In the genomic region with DNA sequence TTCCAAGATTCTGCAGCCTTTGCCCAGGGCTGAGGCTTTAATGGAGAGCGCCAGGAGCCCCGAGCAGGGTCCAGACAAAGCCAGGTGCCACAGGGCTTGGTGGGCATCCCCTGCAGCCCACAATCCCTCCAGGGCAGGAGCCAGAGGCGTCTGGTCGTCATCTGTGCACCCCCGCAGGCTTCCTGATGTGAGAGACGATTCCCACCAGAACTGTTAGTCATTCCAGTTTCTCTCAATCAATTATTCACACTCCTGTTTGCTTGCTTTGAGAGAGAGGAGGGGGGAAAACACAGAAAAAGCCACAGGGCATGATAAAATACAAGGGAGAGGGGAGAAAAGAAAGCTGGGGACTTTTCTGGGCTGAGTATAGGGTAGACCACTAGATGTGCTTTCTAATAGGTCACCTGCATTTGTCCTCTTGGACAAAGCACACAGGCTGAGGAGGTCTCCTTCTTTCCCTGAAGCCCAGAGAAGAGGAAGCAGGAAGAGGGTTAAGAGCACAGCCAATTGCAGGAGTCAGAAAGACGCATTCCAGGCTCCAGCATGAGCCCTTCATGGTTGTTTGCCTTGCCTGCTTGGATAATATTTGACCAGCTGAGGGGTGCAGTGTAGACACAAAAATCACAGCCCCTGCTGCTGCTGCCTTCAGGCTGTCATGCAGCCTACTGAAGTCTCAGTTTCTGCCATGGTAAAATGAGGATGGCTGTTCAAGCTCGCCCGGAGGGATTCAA, we compare ENCODE assay signal across 1 cellular context.
TF ChIP-seq lines count a peak whose summit lies in the region.

No MANE protein-coding gene starts in this region.

TF ChIP-seq in GM23338, 12 proteins besides CTCF, POLR2A, EP300 and RAD21 (continued from another document):
- TF ChIP-seq EZH2phosphoT487 (IDR thresholded peaks at IDR 0.05; ENCODE audit: unreplicated experiment), result no peak
- no peak for TF ChIP-seq ZNF114 (CRISPR knock-in tag; IDR thresholded peaks at IDR 0.05)
- TF ChIP-seq NANOG (IDR thresholded peaks at IDR 0.05; ENCODE audit: borderline replicate concordance), result no peak
- TF ChIP-seq ZNF331 (CRISPR knock-in tag; IDR thresholded peaks at IDR 0.05; ENCODE audit: low read depth), result no peak
- TF ChIP-seq REST (IDR thresholded peaks at IDR 0.05; ENCODE audit: unreplicated experiment), result no peak
- TF ChIP-seq JUNB (IDR thresholded peaks at IDR 0.05; ENCODE audit: unreplicated experiment), result no peak
- no peak for TF ChIP-seq ZNF462 (CRISPR knock-in tag; IDR thresholded peaks at IDR 0.05)
- TF ChIP-seq EZH2 (IDR thresholded peaks at IDR 0.05; ENCODE audit: low read depth, unreplicated experiment), result no peak
- TF ChIP-seq STAT1 (IDR thresholded peaks at IDR 0.05; ENCODE audit: unreplicated experiment), result no peak
- no peak for TF ChIP-seq POLR2AphosphoS5 (IDR thresholded peaks at IDR 0.05; ENCODE audit: low read depth)
- no peak for TF ChIP-seq CREB1 (CRISPR knock-in tag; IDR thresholded peaks at IDR 0.05; ENCODE audit: low read depth)
TF ChIP-seq in GM23338: peak in this region for 0.
